ENCODE assay signal across 10 cellular contexts in the genomic region with DNA sequence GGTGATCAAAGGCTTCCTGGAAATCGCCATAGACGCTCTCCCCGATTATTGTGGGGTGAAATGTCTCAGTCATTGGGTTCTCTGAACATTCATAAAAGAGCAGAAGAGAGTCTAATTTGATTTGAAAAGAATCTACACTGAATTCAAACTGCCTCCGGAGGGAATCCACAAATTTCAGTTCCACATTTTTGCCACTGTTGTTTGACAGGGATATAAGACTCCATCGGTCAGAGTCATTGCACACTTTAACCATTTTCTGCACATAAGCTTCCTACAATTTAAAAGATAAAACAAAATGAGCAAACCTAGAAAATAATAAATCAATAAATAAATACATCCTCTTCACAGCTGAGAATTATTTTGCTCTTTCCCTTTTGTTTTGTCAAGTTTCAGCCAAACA. TPM values are rescaled to one million over a fixed set of nuclear protein-coding genes. Genes with fewer than 3 reads are reported as not detected.
DNase-seq lines count a peak whose midpoint lies in the region; ATAC-seq and TF ChIP-seq lines count a peak whose summit lies in the region.
"Had no signal": no experiment of that assay in that cellular context is flagged by ENCODE, and none has a peak within 500 bp of the region (broad histone marks: within the 10 kb centered on the region; RNA-seq: fewer than 3 reads in every experiment).

No MANE protein-coding gene starts in this region.

- H3K27me3 ChIP-seq in GM23338 (ENCODE audit: insufficient read depth) (peaks cover 46% of the 10 kb centered on the region), kidney epithelial cell (ENCODE audit: control insufficient read depth, insufficient read depth, low read length) (peaks cover 8% of the 10 kb centered on the region), smooth muscle cell (ENCODE audit: low read depth) (no peaks in the 10 kb centered on the region)

- ATAC-seq in GM23338 (no peak), HG03095 (IDR thresholded peaks at IDR 0.05; ENCODE audit: unreplicated experiment) (no peak), GM18909 (IDR thresholded peaks at IDR 0.05; ENCODE audit: poor library complexity, unreplicated experiment) (no peak)
- no peak for ATAC-seq in activated CD8-positive, alpha-beta T cell treated with anti-CD3 and anti-CD28 coated beads, Interleukin-2, amount 10 ng/mL, durations not matched to agents 7 days and 5 days
- ATAC-seq: Panc1 had no signal

- H4K20me1 ChIP-seq in GM23338 (replicated peaks; ENCODE audit: insufficient read depth) (0 out of 2 replicates have a peak, but pooled peaks cover 6% of the 10 kb centered on the region), smooth muscle cell (ENCODE audit: low read depth) (peaks cover 73% of the 10 kb centered on the region)

- TF ChIP-seq CTCF in GM23338 (conservative IDR thresholded peaks at IDR 0.05; ENCODE audit: low read depth in 2 of 2) (no peak), kidney epithelial cell (IDR thresholded peaks at IDR 0.05; ENCODE audit: insufficient read depth, low read length, poor library complexity, severe bottlenecking) (no peak), smooth muscle cell (IDR thresholded peaks at IDR 0.05; ENCODE audit: borderline replicate concordance, insufficient read depth, poor library complexity, severe bottlenecking) (peak; percentile 1)

- H3F3A ChIP-seq in GM23338 (replicated peaks; ENCODE audit: low read depth) (no peaks in the 10 kb centered on the region), smooth muscle cell (ENCODE audit: low read depth) (peaks cover 4% of the 10 kb centered on the region)

- peak overlapping the region; percentile 88 for H3K9ac ChIP-seq in smooth muscle cell (ENCODE audit: low read depth)

- WGBS in smooth muscle cell (ENCODE audit: low lambda C conversion rate) = 41% methylated on average over 5 of the region's 5 CpGs

- peaks cover 10% of the 10 kb centered on the region; the same call in 2 of the 3 replicates for H3K36me3 Mint-ChIP-seq in GM23338 (ENCODE audit: low read depth)
- peaks cover 20% of the 10 kb centered on the region for H3K36me3 Mint-ChIP-seq in activated CD8-positive, alpha-beta T cell treated with anti-CD3 and anti-CD28 coated beads, Interleukin-2, amount 10 ng/mL, durations not matched to agents 7 days and 5 days (ENCODE audit: low read depth)

- H3K36me3 ChIP-seq in GM23338 (ENCODE audit: insufficient read depth) (no peaks in the 10 kb centered on the region), kidney epithelial cell (ENCODE audit: control insufficient read depth, insufficient read depth, low read length) (no peaks in the 10 kb centered on the region), smooth muscle cell (ENCODE audit: low read depth) (no peaks in the 10 kb centered on the region)

- H3K27ac ChIP-seq in GM23338 (ENCODE audit: low read depth) (no peak overlapping the region), smooth muscle cell (ENCODE audit: low read depth) (peak overlapping the region; percentile 98)

- H3K79me2 ChIP-seq in GM23338 (replicated peaks; ENCODE audit: insufficient read depth) (no peaks in the 10 kb centered on the region; the same call in 1 of the 2 replicates), smooth muscle cell (ENCODE audit: low read depth) (peaks cover 69% of the 10 kb centered on the region)

- no peak overlapping the region for H3K4me3 ChIP-seq in GM23338
- H3K4me3 ChIP-seq in kidney epithelial cell (ENCODE audit: low read depth, low read length) = peak overlapping the region; percentile 94
- peak overlapping the region; percentile 78 for H3K4me3 ChIP-seq in smooth muscle cell

- H3K27ac Mint-ChIP-seq in GM23338 = no peak overlapping the region
- no peak overlapping the region for H3K27ac Mint-ChIP-seq in activated CD8-positive, alpha-beta T cell treated with anti-CD3 and anti-CD28 coated beads, Interleukin-2, amount 10 ng/mL, durations not matched to agents 7 days and 5 days

- POLR2A ChIA-PET in activated CD8-positive, alpha-beta T cell treated with anti-CD3 and anti-CD28 coated beads, Interleukin-2, amount 10 ng/mL, durations not matched to agents 7 days and 5 days (lab: Charles Lee) = no interaction called here

- H2AFZ ChIP-seq in GM23338 = no peak overlapping the region
- H2AFZ ChIP-seq in smooth muscle cell (ENCODE audit: low read depth) = no peak overlapping the region

- H3K4me3 Mint-ChIP-seq in GM23338 = peak overlapping the region; percentile 19; the same call in 1 of the 3 replicates
- H3K4me3 Mint-ChIP-seq in activated CD8-positive, alpha-beta T cell treated with anti-CD3 and anti-CD28 coated beads, Interleukin-2, amount 10 ng/mL, durations not matched to agents 7 days and 5 days = peak overlapping the region; percentile 88

- no peaks in the 10 kb centered on the region for H3K9me3 ChIP-seq in smooth muscle cell (replicated peaks; ENCODE audit: low read depth)

- H3K4me1 ChIP-seq in GM23338 (ENCODE audit: insufficient read depth) (peaks cover 3% of the 10 kb centered on the region; the same call in 1 of the 2 replicates), smooth muscle cell (ENCODE audit: low read depth) (peaks cover 40% of the 10 kb centered on the region)

- peaks cover 23% of the 10 kb centered on the region for H3K27me3 Mint-ChIP-seq in GM23338 (ENCODE audit: insufficient read depth, low read depth, poor library complexity)
- peaks cover 21% of the 10 kb centered on the region for H3K27me3 Mint-ChIP-seq in activated CD8-positive, alpha-beta T cell treated with anti-CD3 and anti-CD28 coated beads, Interleukin-2, amount 10 ng/mL, durations not matched to agents 7 days and 5 days (ENCODE audit: low read depth)

- peaks cover 15% of the 10 kb centered on the region for H3K4me1 Mint-ChIP-seq in GM23338
- peaks cover 32% of the 10 kb centered on the region for H3K4me1 Mint-ChIP-seq in activated CD8-positive, alpha-beta T cell treated with anti-CD3 and anti-CD28 coated beads, Interleukin-2, amount 10 ng/mL, durations not matched to agents 7 days and 5 days (ENCODE audit: low read depth)

- H3K9me3 Mint-ChIP-seq in GM23338 = peaks cover 3% of the 10 kb centered on the region; the same call in 1 of the 3 replicates
- no peaks in the 10 kb centered on the region for H3K9me3 Mint-ChIP-seq in activated CD8-positive, alpha-beta T cell treated with anti-CD3 and anti-CD28 coated beads, Interleukin-2, amount 10 ng/mL, durations not matched to agents 7 days and 5 days (ENCODE audit: insufficient read depth)

- H3K4me2 ChIP-seq in GM23338 (peak overlapping the region; percentile 93; the same call in 1 of the 2 replicates), smooth muscle cell (peak overlapping the region; percentile 90)

- no peaks in the 10 kb centered on the region for H3K9me2 ChIP-seq in GM23338 (ENCODE audit: insufficient read depth)

- DNase-seq in GM23338 (ENCODE audit: low spot score) (no peak), kidney epithelial cell (ENCODE audit: low read depth) (no peak), smooth muscle cell (lab: John Stamatoyannopoulos, UW; ENCODE audit: unreplicated experiment) (no peak), SHP77 treated with DMSO at 0.1 percent for 48 hours (lab: John Stamatoyannopoulos, UW) (no peak)
- no peak for DNase-seq in activated CD8-positive, alpha-beta T cell treated with anti-CD3 and anti-CD28 coated beads, Interleukin-2, amount 10 ng/mL, durations not matched to agents 7 days and 5 days
- no peak for DNase-seq in activated CD4-positive, alpha-beta T cell treated with anti-CD3 and anti-CD28 coated beads, Interleukin-2, amount 50 U/mL, for 48 hours
- DNase-seq: anterior cingulate cortex had no signal

- CTCF ChIA-PET in activated CD8-positive, alpha-beta T cell treated with anti-CD3 and anti-CD28 coated beads, Interleukin-2, amount 10 ng/mL, durations not matched to agents 7 days and 5 days (lab: Charles Lee) = no interaction called here

RNA-seq across cellular contexts. Expression of a gene that starts 2.3 kb away (rescaled TPM):
- 4.7 and 5.5 TPM in 2 replicates for total RNA-seq in GM23338 (2014; rRNA removed; shearing (Covaris generic))
- polyA plus RNA-seq in GM23338 (2016; fragmentation: Nextera tagmentation; extraction: Ambion mirVana) = 3.8 and 4.4 TPM in 2 replicates
- 1 to 10 TPM; 1.7 to 1.9 TPM for total RNA-seq in activated CD8-positive, alpha-beta T cell treated with anti-CD3 and anti-CD28 coated beads, Interleukin-2, amount 10 ng/mL, durations not matched to agents 7 days and 5 days
- total RNA-seq in kidney epithelial cell = 4.3 and 4.6 TPM in 2 replicates
- 151 and 162 TPM in 2 replicates for total RNA-seq in smooth muscle cell
- polyA plus RNA-seq in smooth muscle cell = 123 and 137 TPM in 2 replicates

Comparison
In these comparisons a context has a peak if more than half of its experiments do, and no peak if none do; other contexts are left out.
1. RNA of a gene that starts 2.3 kb away (total RNA-seq): 151 to 162 TPM in smooth muscle cell; 4.7 to 5.5 TPM in GM23338, 4.3 to 4.6 TPM in kidney epithelial cell and 1.7 to 1.9 TPM in activated CD8-positive, alpha-beta T cell treated with anti-CD3 and anti-CD28 coated beads, Interleukin-2, amount 10 ng/mL, durations not matched to agents 7 days and 5 days; every median in the first group is over 10 times any median in the second.